ENCODE assay signal across 16 cellular contexts in genomic region chr1:181056560-181056959, GRCh38. TPM values are rescaled to one million over a fixed set of nuclear protein-coding genes. Genes with fewer than 3 reads are reported as not detected.
A peak's percentile ranks its signal among the peaks of the same experiment; 100 is the strongest.
DNase-seq lines count a peak whose midpoint lies in the region; ATAC-seq and TF ChIP-seq lines count a peak whose summit lies in the region.
"Had no signal": no experiment of that assay in that cellular context is flagged by ENCODE, and none has a peak within 500 bp of the region (broad histone marks: within the 10 kb centered on the region; RNA-seq: fewer than 3 reads in every experiment).

No MANE protein-coding gene starts in this region.

- TF ChIP-seq POLR2A in sigmoid colon (IDR thresholded peaks at IDR 0.05) = no peak

- H3K4me1 ChIP-seq in HEK293 (ENCODE audit: control insufficient read depth, insufficient read depth, low read length) = no peaks in the 10 kb centered on the region
- no peaks in the 10 kb centered on the region for H3K4me1 ChIP-seq in rectal smooth muscle tissue (ENCODE audit: control insufficient read depth, insufficient read depth, low read length)
- H3K4me1 ChIP-seq in sigmoid colon = peaks cover 0 to 11% (median 8%) of the 10 kb centered on the region in 4 donors
- H3K4me1 ChIP-seq: A549, BLaER1, Caco-2 had no signal

- H3K4me3 Mint-ChIP-seq in dendritic cell treated with granulocyte-macrophage colony-stimulating factor and Interleukin-4, amounts not matched to agents 40 ng/mL and 50 ng/mL, for 4 days = no peak overlapping the region
- H3K4me3 Mint-ChIP-seq: CD8-positive, alpha-beta memory T cell had no signal

- intact Hi-C loops in dendritic cell treated with granulocyte-macrophage colony-stimulating factor and Interleukin-4, amounts not matched to agents 40 ng/mL and 50 ng/mL, for 4 days (cut with micrococcal nuclease) = no loop called here
- intact Hi-C loops in sigmoid colon (cut with DNase I) = no loop called here

- peak overlapping the region; percentile 49 for H3K27ac Mint-ChIP-seq in dendritic cell treated with granulocyte-macrophage colony-stimulating factor and Interleukin-4, amounts not matched to agents 40 ng/mL and 50 ng/mL, for 4 days

- peaks cover 36% of the 10 kb centered on the region for H3K4me1 Mint-ChIP-seq in dendritic cell treated with granulocyte-macrophage colony-stimulating factor and Interleukin-4, amounts not matched to agents 40 ng/mL and 50 ng/mL, for 4 days (ENCODE audit: low read depth)

- H3K27me3 Mint-ChIP-seq in dendritic cell treated with granulocyte-macrophage colony-stimulating factor and Interleukin-4, amounts not matched to agents 40 ng/mL and 50 ng/mL, for 4 days = no peaks in the 10 kb centered on the region
- H3K27me3 Mint-ChIP-seq: CD8-positive, alpha-beta memory T cell had no signal

- no peak overlapping the region for H3K27ac ChIP-seq in HEK293 (ENCODE audit: extremely low read depth, low read depth, low read length)
- peak overlapping the region; percentile 17 for H3K27ac ChIP-seq in rectal smooth muscle tissue (ENCODE audit: low read depth, low read length)
- no peak overlapping the region for H3K27ac ChIP-seq in RWPE1
- peak overlapping the region in 2 of 4 donors; percentile 17 to 34 for H3K27ac ChIP-seq in sigmoid colon
- H3K27ac ChIP-seq: A549, BLaER1, GM23248 had no signal

- H3K9me3 ChIP-seq in HEK293 (ENCODE audit: control insufficient read depth, insufficient read depth, low read depth, low read length) (no peaks in the 10 kb centered on the region), sigmoid colon (peaks cover 0 to 6% (median 0%) of the 10 kb centered on the region in 4 donors)
- H3K9me3 ChIP-seq: A549 had no signal

- peaks cover 83% of the 10 kb centered on the region for H3K36me3 Mint-ChIP-seq in dendritic cell treated with granulocyte-macrophage colony-stimulating factor and Interleukin-4, amounts not matched to agents 40 ng/mL and 50 ng/mL, for 4 days (ENCODE audit: low read depth)

- DNase-seq in ELF-1 (ENCODE audit: low read depth, low spot score) (peak; percentile 22), omental fat pad (ENCODE audit: low spot score) (no peak), RWPE1 (ENCODE audit: low spot score) (no peak), sigmoid colon (no peak)
- DNase-seq: Caco-2; CD8-positive, alpha-beta memory T cell; DND-41; GF-D8; H7 had no signal

- no peak overlapping the region for H3K9ac ChIP-seq in rectal smooth muscle tissue (ENCODE audit: low read length)
- H3K9ac ChIP-seq: BLaER1, GM23248 had no signal

- TF ChIP-seq CTCF in HEK293 (tag by site-specific recombination; IDR thresholded peaks at IDR 0.05) (no peak), omental fat pad (IDR thresholded peaks at IDR 0.05) (no peak), RWPE1 (conservative IDR thresholded peaks at IDR 0.05; ENCODE audit: low read depth) (no peak), sigmoid colon (IDR thresholded peaks at IDR 0.05) (no peak)

- ATAC-seq in GM21381 (IDR thresholded peaks at IDR 0.05; ENCODE audit: unreplicated experiment) (no peak), omental fat pad (ENCODE audit: low FRiP score) (no peak)
- ATAC-seq: A549 had no signal

- CTCF ChIA-PET in HEK293 (lab: Yijun Ruan, JAX) (interaction anchor here (0.6 to 1.8 kb wide), 6 partner anchors 12 to 783 kb away, joined by 3 to 7 read pairs (median 3); no protein-coding TSS in a partner anchor), RWPE1 (lab: Yijun Ruan, JAX) (no interaction called here)

- no peaks in the 10 kb centered on the region for H3K36me3 ChIP-seq in HEK293 (ENCODE audit: control insufficient read depth in 2 of 2, insufficient read depth in 1 of 2, low read length in 2 of 2)
- H3K36me3 ChIP-seq in rectal smooth muscle tissue (ENCODE audit: control insufficient read depth, insufficient read depth, low read length) = peaks cover 3% of the 10 kb centered on the region
- H3K36me3 ChIP-seq in sigmoid colon = peaks cover 0 to 13% (median 0%) of the 10 kb centered on the region in 4 donors

- H3K27me3 ChIP-seq in rectal smooth muscle tissue (ENCODE audit: control insufficient read depth, insufficient read depth, low read length) (no peaks in the 10 kb centered on the region), sigmoid colon (no peaks in the 10 kb centered on the region)
- H3K27me3 ChIP-seq: BLaER1 had no signal

- H3K4me3 ChIP-seq in HEK293 (ENCODE audit: low read depth, low read length) (no peak overlapping the region), rectal smooth muscle tissue (ENCODE audit: low read length) (no peak overlapping the region), sigmoid colon (no peak overlapping the region)
- H3K4me3 ChIP-seq: A549, BLaER1, GM23248 had no signal

- TF ChIP-seq EP300 in sigmoid colon (IDR thresholded peaks at IDR 0.05) = no peak

- WGBS in sigmoid colon, 2 donors = 84 to 88% methylated on average over 6 of the region's 6 CpGs

- peaks cover 19% of the 10 kb centered on the region for H3K9me3 Mint-ChIP-seq in dendritic cell treated with granulocyte-macrophage colony-stimulating factor and Interleukin-4, amounts not matched to agents 40 ng/mL and 50 ng/mL, for 4 days

- POLR2A ChIA-PET in HEK293 (lab: Yijun Ruan, JAX) = no interaction called here
- POLR2A ChIA-PET in RWPE1 (lab: Yijun Ruan, JAX; ENCODE audit: low non-redundant PET) = interaction anchor here (0.6 kb wide), 1 partner anchor 12 kb away, joined by 3 read pairs; no protein-coding TSS in a partner anchor

TF ChIP-seq in HEK293, 187 proteins besides CTCF, POLR2A, EP300 and RAD21:
- TF ChIP-seq BCL11B (tag by site-specific recombination; IDR thresholded peaks at IDR 0.05; ENCODE audit: low read depth) (peak; percentile 63; the same call in 1 of the 2 replicates), ZNF623 (tag by site-specific recombination; IDR thresholded peaks at IDR 0.05) (no peak)

RNA-seq across cellular contexts. Expression of gene MR1, which starts 22.8 kb away (rescaled TPM):
- total RNA-seq in omental fat pad (10 to 100 TPM; 12.5 to 16.2 (median 13.1) TPM), sigmoid colon (10 to 100 TPM; 10.3 to 12.2 (median 11.0) TPM)
- 1 to 10 TPM; 1.8 to 8.4 (median 3.2) TPM for polyA plus RNA-seq in sigmoid colon
- total RNA-seq: H7 had no signal

RNA-seq across cellular contexts. Expression of gene IER5, which starts 31.9 kb away (rescaled TPM):
- total RNA-seq in omental fat pad = 10 to 100 TPM in 2 of 4 donors, 1 to 10 TPM in 2; 6.7 to 45.4 (median 19.5) TPM
- total RNA-seq in sigmoid colon = 10 to 100 TPM in 1 of 4 donors, 1 to 10 TPM in 3; 7.7 to 11.5 (median 8.5) TPM
- 10 to 100 TPM in 2 of 3 donors, 1 to 10 TPM in 1; 9.6 to 11.7 (median 10.9) TPM for polyA plus RNA-seq in sigmoid colon

RNA-seq across cellular contexts. Expression of gene STX6, which starts 33.9 kb away (rescaled TPM):
- 10 to 100 TPM; 17.7 to 25.2 (median 24.1) TPM for total RNA-seq in omental fat pad
- 10 to 100 TPM in 3 of 4 donors, 1 to 10 TPM in 1; 9.9 to 15.5 (median 13.8) TPM for total RNA-seq in sigmoid colon
- 1 to 10 TPM; 6.0 to 10.0 (median 8.6) TPM for polyA plus RNA-seq in sigmoid colon
